ENCODE assay signal across 8 cellular contexts in the genomic region with DNA sequence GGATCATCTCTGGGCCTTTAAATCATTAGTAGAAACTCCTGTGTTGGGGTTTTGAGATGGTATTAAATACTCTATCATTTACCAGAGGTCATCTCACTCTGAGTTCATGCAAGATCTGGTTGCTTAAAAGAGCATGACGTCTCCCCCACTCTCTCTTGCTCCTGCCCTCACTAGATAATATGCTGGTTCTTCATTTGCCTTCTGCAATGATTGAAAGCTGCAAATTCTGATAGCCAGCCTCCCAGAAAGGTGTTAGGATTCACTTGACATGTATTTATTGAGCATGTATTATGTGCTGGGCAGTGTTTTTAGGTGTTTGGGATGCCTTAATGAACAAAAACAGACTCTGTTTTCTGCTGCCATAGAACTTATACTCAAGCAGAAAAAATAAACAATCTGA. TPM values are rescaled to one million over a fixed set of nuclear protein-coding genes. Genes with fewer than 3 reads are reported as not detected.
"Had no signal": no experiment of that assay in that cellular context is flagged by ENCODE, and none has a peak within 500 bp of the region (broad histone marks: within the 10 kb centered on the region; RNA-seq: fewer than 3 reads in every experiment).

No MANE protein-coding gene starts in this region.

- H3K4me3 Mint-ChIP-seq: IgD-negative memory B cell had no signal

- H3K27ac ChIP-seq: HL-60 had no signal

- H3K27ac Mint-ChIP-seq: IgD-negative memory B cell had no signal

- FAIRE-seq: HepG2, HTR-8/SVneo had no signal

- ATAC-seq: HepG2 had no signal

- DNase-seq: IMR-90, KBM-7 had no signal

- H3K4me1 Mint-ChIP-seq: IgD-negative memory B cell had no signal

- H3K27me3 Mint-ChIP-seq: IgD-negative memory B cell had no signal

RNA-seq across cellular contexts. Expression of a gene that starts 41.2 kb away (rescaled TPM):
- total RNA-seq: HepG2, HT-29, HT1080 had no signal
- polyA plus RNA-seq: HepG2, IgD-negative memory B cell had no signal
